ENCODE assay signal across 14 cellular contexts in genomic region chr19:44648536-44649370, GRCh38. TPM values are rescaled to one million over a fixed set of nuclear protein-coding genes. Genes with fewer than 3 reads are reported as not detected.
DNase-seq lines count a peak whose midpoint lies in the region; ATAC-seq, FAIRE-seq and TF ChIP-seq lines count a peak whose summit lies in the region.
"Had no signal": no experiment of that assay in that cellular context is flagged by ENCODE, and none has a peak within 500 bp of the region (broad histone marks: within the 10 kb centered on the region; RNA-seq: fewer than 3 reads in every experiment).

No MANE protein-coding gene starts in this region.

- no peaks in the 10 kb centered on the region for H3K9me3 ChIP-seq in adrenal gland (replicated peaks in 1 of 3)

- FAIRE-seq in D721Med (lab: Jason Lieb, UNC) = no peak

- H3K4me3 ChIP-seq in adrenal gland = no peak overlapping the region

- H3K4me1 ChIP-seq in adrenal gland (replicated peaks in 1 of 2) = peaks cover 23 to 37% of the 10 kb centered on the region in 2 donors

- DNase-seq in Calu3 = no peak
- DNase-seq in adrenal gland = peak; percentile 75 to 90 (median 84)
- DNase-seq in glomerular visceral epithelial cell (ENCODE audit: extremely low spot score) = peak; percentile 57
- peak; percentile 39 for DNase-seq in pulmonary artery endothelial cell (ENCODE audit: low read depth, low spot score)
- no peak for DNase-seq in NCI-H748 (lab: John Stamatoyannopoulos, UW; ENCODE audit: unreplicated experiment)
- no peak for DNase-seq in D721Med (ENCODE audit: insufficient read length, low spot score)
- no peak for DNase-seq in NCI-H1048 (lab: John Stamatoyannopoulos, UW)
- DNase-seq: activated CD8-positive, alpha-beta memory T cell treated with anti-CD3 and anti-CD28 coated beads, Interleukin-2, amount 50 U/mL, for 48 hours; hypothalamus; NCI-H226 had no signal

- H3K36me3 Mint-ChIP-seq in Calu3 (ENCODE audit: insufficient read depth, unreplicated experiment) = peaks cover 94% of the 10 kb centered on the region
- H3K36me3 Mint-ChIP-seq: IgD-negative memory B cell had no signal

- CTCF ChIA-PET in Calu3 (lab: Charles Lee) = interaction anchor here (0.6 to 2.0 kb wide), 5 partner anchors 58 to 1726 kb away, joined by 3 to 8 read pairs (median 5); no protein-coding TSS in a partner anchor

- peak overlapping the region; percentile 71 for H3K27ac Mint-ChIP-seq in Calu3 (ENCODE audit: unreplicated experiment)
- H3K27ac Mint-ChIP-seq: IgD-negative memory B cell had no signal

- ATAC-seq in HG03139 (IDR thresholded peaks at IDR 0.05; ENCODE audit: unreplicated experiment) = no peak

- H3K36me3 ChIP-seq in adrenal gland (replicated peaks in 1 of 2) = peaks cover 0 to 47% of the 10 kb centered on the region in 2 donors

- peaks cover 66% of the 10 kb centered on the region for H3K4me1 Mint-ChIP-seq in Calu3 (ENCODE audit: low read depth, unreplicated experiment)
- H3K4me1 Mint-ChIP-seq: IgD-negative memory B cell had no signal

- no peaks in the 10 kb centered on the region for H3K9me3 Mint-ChIP-seq in Calu3 (ENCODE audit: low read depth, unreplicated experiment)
- H3K9me3 Mint-ChIP-seq: IgD-negative memory B cell had no signal

- no peak for TF ChIP-seq POLR2A in adrenal gland (IDR thresholded peaks at IDR 0.05)

- WGBS in adrenal gland, 4 donors = 58 to 69% (median 62%) methylated on average over 4 of the region's 4 CpGs

- no peaks in the 10 kb centered on the region for H3K27me3 ChIP-seq in adrenal gland

- peak overlapping the region in 4 of 5 donors; percentile 30 to 84 (median 70) for H3K27ac ChIP-seq in adrenal gland

- no peak for TF ChIP-seq CTCF in Calu3 (IDR thresholded peaks at IDR 0.05; ENCODE audit: unreplicated experiment)
- no peak for TF ChIP-seq CTCF in adrenal gland (IDR thresholded peaks at IDR 0.05)
- TF ChIP-seq CTCF in D721Med (IDR thresholded peaks at IDR 0.05; ENCODE audit: insufficient read depth, missing control alignments) = no peak

- H3K4me3 Mint-ChIP-seq in Calu3 (ENCODE audit: low read depth, unreplicated experiment) = peak overlapping the region; percentile 91
- H3K4me3 Mint-ChIP-seq: IgD-negative memory B cell had no signal

- intact Hi-C loops in Calu3 (cut with micrococcal nuclease; ENCODE audit: unreplicated experiment) (no loop called here), adrenal gland (cut with DNase I) (no loop called here)

- H3K27me3 Mint-ChIP-seq in Calu3 (ENCODE audit: unreplicated experiment) = no peaks in the 10 kb centered on the region
- H3K27me3 Mint-ChIP-seq: brain had no signal

- no TSS peak for BruUV-seq in Calu3 (replicated peaks; lab: Mats Ljungman, UMichigan)

RNA-seq across cellular contexts. Expression of gene PVR, which starts 5.0 kb away (rescaled TPM):
- total RNA-seq in Calu3 (2022) (176 and 215 TPM in 2 replicates), adrenal gland (10 to 100 TPM; 31.9 to 51.0 (median 44.6) TPM), pulmonary artery endothelial cell (187 and 206 TPM in 2 replicates)
- 10 to 100 TPM; 28.7 to 56.0 (median 45.0) TPM for polyA plus RNA-seq in adrenal gland
- polyA plus RNA-seq: IgD-negative memory B cell had no signal

RNA-seq across cellular contexts. Expression of gene CEACAM19, which starts 22.5 kb away (rescaled TPM):
- total RNA-seq in Calu3 (2022) = 66.2 and 67.8 TPM in 2 replicates
- total RNA-seq in adrenal gland = 10 to 100 TPM in 1 of 8 donors, 1 to 10 TPM in 7; 1.6 to 11.0 (median 2.7) TPM
- polyA plus RNA-seq in adrenal gland = 10 to 100 TPM in 2 of 3 donors, 1 to 10 TPM in 1; 2.2 to 38.2 (median 26.4) TPM
- 1.5 and 2.0 TPM in 2 replicates for total RNA-seq in pulmonary artery endothelial cell
- polyA plus RNA-seq: IgD-negative memory B cell had no signal

RNA-seq across cellular contexts. Expression of gene IGSF23, which starts 35.4 kb away (rescaled TPM):
- total RNA-seq in Calu3 (2022) = not detected in 2 replicates
- total RNA-seq in adrenal gland = not detected
- not detected for polyA plus RNA-seq in adrenal gland
- 0.25 and 0.46 TPM in 2 replicates for total RNA-seq in pulmonary artery endothelial cell
- total RNA-seq: T-helper 1 cell treated with Interleukin-12 subunit alpha and Interleukin-12 subunit beta and Interleukin-4 antibody, amounts not matched to agents 30 ng/mL and 1 ng/mL, for 36 hours had no signal
- polyA plus RNA-seq: IgD-negative memory B cell had no signal

RNA-seq across cellular contexts. Expression of gene CEACAM16, which starts 50.2 kb away (rescaled TPM):
- total RNA-seq in Calu3 (2022) (0.38 TPM in 1 of 2 replicates, not detected in the other), adrenal gland (under 1 TPM in 3 of 8 donors, not detected in 5; 0.27 to 0.69 (median 0.30) TPM), pulmonary artery endothelial cell (not detected in 2 replicates)
- 1 to 10 TPM in 1 of 3 donors, under 1 TPM in 1, not detected in 1; 0.57 to 1.4 TPM for polyA plus RNA-seq in adrenal gland
- total RNA-seq: T-helper 1 cell treated with Interleukin-12 subunit alpha and Interleukin-12 subunit beta and Interleukin-4 antibody, amounts not matched to agents 30 ng/mL and 1 ng/mL, for 36 hours had no signal
- polyA plus RNA-seq: IgD-negative memory B cell had no signal

Comparison
In these comparisons a context has a peak if more than half of its experiments do, and no peak if none do; other contexts are left out.
1. DNase-seq: peak in adrenal gland (7 of 7), glomerular visceral epithelial cell (single experiment) and pulmonary artery endothelial cell (single experiment); none in Calu3 (single experiment), NCI-H748 (single experiment), D721Med (single experiment) and NCI-H1048 (single experiment).